In the genomic region with DNA sequence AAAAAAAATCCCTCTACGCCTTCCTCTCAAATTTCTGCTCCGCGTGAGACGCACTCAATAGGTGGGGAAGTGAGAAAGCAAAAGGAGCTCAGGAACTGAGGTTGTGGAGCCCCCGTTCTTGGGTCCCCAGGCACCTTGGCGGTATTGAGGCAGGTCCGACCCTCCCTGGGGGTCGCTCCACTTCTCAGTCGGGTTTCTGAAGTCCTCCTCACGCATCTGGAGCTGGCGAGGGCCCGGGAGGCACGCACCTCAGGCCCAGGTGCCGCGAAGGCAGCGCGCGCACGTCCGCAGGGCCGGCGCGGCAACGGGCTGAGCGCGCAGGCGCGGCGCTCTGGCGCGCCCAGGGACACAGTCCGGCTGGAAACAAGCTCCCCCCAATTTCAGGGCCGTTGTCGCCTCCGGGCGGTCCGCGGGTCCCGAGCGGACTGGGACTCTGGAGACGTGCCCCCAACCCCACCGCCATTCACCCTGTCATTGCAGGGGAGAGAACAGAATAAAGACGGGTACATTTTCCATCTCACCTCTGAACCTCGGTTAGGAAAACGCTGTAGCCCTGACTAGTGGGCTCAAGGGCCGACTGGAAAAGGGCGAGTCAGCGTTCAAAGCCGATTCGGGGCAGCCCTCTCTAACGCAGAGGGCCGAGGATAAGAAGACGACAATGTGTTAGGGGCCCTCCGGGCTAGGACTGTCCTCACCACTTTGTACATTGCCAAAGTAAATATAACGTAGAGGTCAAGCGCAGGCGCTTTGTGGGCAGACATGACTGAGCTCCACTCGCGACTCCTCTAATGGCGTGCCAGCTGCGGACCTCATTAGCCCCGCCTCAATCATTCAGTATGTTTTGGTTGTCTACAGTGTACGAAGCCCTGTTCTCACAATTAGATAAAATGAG, we compare ENCODE assay signal across 1 cellular context.
TF ChIP-seq lines count a peak whose summit lies in the region.

A gene with protein sequence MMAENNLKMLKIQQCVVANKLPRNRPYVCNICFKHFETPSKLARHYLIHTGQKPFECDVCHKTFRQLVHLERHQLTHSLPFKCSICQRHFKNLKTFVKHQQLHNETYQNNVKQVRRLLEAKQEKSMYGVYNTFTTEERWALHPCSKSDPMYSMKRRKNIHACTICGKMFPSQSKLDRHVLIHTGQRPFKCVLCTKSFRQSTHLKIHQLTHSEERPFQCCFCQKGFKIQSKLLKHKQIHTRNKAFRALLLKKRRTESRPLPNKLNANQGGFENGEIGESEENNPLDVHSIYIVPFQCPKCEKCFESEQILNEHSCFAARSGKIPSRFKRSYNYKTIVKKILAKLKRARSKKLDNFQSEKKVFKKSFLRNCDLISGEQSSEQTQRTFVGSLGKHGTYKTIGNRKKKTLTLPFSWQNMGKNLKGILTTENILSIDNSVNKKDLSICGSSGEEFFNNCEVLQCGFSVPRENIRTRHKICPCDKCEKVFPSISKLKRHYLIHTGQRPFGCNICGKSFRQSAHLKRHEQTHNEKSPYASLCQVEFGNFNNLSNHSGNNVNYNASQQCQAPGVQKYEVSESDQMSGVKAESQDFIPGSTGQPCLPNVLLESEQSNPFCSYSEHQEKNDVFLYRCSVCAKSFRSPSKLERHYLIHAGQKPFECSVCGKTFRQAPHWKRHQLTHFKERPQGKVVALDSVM (minus strand): TSS at position 306 of the 892 bp plus-strand sequence. CDS start 4,853 bp downstream, outside the sequence.

TF ChIP-seq in HepG2, 621 proteins besides CTCF, POLR2A, EP300 and RAD21 (continued from another document and continues in another):
- TF ChIP-seq ELF1 (CRISPR knock-in tag; IDR thresholded peaks at IDR 0.05), result no peak
- TF ChIP-seq, protein P1, sequence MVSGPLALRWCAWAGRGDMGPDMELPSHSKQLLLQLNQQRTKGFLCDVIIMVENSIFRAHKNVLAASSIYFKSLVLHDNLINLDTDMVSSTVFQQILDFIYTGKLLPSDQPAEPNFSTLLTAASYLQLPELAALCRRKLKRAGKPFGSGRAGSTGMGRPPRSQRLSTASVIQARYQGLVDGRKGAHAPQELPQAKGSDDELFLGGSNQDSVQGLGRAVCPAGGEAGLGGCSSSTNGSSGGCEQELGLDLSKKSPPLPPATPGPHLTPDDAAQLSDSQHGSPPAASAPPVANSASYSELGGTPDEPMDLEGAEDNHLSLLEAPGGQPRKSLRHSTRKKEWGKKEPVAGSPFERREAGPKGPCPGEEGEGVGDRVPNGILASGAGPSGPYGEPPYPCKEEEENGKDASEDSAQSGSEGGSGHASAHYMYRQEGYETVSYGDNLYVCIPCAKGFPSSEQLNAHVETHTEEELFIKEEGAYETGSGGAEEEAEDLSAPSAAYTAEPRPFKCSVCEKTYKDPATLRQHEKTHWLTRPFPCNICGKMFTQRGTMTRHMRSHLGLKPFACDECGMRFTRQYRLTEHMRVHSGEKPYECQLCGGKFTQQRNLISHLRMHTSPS (CRISPR knock-in tag; IDR thresholded peaks at IDR 0.05; ENCODE audit: low read depth), result no peak
- no peak; the same call in 1 of the 2 replicates for TF ChIP-seq ZNF562 (CRISPR knock-in tag; IDR thresholded peaks at IDR 0.05; ENCODE audit: borderline replicate concordance)
- TF ChIP-seq HNF4A (CRISPR knock-in tag; IDR thresholded peaks at IDR 0.05), result no peak
- no peak for TF ChIP-seq ZFYVE20 (CRISPR knock-in tag; IDR thresholded peaks at IDR 0.05; ENCODE audit: borderline replicate concordance, low read depth)
- TF ChIP-seq, protein P2, sequence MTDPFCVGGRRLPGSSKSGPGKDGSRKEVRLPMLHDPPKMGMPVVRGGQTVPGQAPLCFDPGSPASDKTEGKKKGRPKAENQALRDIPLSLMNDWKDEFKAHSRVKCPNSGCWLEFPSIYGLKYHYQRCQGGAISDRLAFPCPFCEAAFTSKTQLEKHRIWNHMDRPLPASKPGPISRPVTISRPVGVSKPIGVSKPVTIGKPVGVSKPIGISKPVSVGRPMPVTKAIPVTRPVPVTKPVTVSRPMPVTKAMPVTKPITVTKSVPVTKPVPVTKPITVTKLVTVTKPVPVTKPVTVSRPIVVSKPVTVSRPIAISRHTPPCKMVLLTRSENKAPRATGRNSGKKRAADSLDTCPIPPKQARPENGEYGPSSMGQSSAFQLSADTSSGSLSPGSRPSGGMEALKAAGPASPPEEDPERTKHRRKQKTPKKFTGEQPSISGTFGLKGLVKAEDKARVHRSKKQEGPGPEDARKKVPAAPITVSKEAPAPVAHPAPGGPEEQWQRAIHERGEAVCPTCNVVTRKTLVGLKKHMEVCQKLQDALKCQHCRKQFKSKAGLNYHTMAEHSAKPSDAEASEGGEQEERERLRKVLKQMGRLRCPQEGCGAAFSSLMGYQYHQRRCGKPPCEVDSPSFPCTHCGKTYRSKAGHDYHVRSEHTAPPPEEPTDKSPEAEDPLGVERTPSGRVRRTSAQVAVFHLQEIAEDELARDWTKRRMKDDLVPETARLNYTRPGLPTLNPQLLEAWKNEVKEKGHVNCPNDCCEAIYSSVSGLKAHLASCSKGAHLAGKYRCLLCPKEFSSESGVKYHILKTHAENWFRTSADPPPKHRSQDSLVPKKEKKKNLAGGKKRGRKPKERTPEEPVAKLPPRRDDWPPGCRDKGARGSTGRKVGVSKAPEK (CRISPR knock-in tag; IDR thresholded peaks at IDR 0.05; ENCODE audit: borderline replicate concordance), result no peak
- TF ChIP-seq PAX8 (CRISPR knock-in tag; IDR thresholded peaks at IDR 0.05; ENCODE audit: borderline replicate concordance), result no peak
- TF ChIP-seq, protein P3, sequence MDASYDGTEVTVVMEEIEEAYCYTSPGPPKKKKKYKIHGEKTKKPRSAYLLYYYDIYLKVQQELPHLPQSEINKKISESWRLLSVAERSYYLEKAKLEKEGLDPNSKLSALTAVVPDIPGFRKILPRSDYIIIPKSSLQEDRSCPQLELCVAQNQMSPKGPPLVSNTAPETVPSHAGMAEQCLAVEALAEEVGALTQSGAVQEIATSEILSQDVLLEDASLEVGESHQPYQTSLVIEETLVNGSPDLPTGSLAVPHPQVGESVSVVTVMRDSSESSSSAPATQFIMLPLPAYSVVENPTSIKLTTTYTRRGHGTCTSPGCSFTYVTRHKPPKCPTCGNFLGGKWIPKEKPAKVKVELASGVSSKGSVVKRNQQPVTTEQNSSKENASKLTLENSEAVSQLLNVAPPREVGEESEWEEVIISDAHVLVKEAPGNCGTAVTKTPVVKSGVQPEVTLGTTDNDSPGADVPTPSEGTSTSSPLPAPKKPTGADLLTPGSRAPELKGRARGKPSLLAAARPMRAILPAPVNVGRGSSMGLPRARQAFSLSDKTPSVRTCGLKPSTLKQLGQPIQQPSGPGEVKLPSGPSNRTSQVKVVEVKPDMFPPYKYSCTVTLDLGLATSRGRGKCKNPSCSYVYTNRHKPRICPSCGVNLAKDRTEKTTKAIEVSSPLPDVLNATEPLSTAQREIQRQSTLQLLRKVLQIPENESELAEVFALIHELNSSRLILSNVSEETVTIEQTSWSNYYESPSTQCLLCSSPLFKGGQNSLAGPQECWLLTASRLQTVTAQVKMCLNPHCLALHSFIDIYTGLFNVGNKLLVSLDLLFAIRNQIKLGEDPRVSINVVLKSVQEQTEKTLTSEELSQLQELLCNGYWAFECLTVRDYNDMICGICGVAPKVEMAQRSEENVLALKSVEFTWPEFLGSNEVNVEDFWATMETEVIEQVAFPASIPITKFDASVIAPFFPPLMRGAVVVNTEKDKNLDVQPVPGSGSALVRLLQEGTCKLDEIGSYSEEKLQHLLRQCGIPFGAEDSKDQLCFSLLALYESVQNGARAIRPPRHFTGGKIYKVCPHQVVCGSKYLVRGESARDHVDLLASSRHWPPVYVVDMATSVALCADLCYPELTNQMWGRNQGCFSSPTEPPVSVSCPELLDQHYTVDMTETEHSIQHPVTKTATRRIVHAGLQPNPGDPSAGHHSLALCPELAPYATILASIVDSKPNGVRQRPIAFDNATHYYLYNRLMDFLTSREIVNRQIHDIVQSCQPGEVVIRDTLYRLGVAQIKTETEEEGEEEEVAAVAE (CRISPR knock-in tag; IDR thresholded peaks at IDR 0.05; ENCODE audit: borderline replicate concordance), result no peak
- no peak; the same call in 1 of the 2 replicates for TF ChIP-seq ZNF558 (CRISPR knock-in tag; IDR thresholded peaks at IDR 0.05; ENCODE audit: borderline replicate concordance)
- peak; percentile 89 for TF ChIP-seq TARDBP (CRISPR knock-in tag; IDR thresholded peaks at IDR 0.05)
- TF ChIP-seq GFI1 (CRISPR knock-in tag; IDR thresholded peaks at IDR 0.05; ENCODE audit: borderline replicate concordance), result peak; percentile 65; the same call in 1 of the 2 replicates
- no peak; the same call in 1 of the 2 replicates for TF ChIP-seq ZSCAN31 (CRISPR knock-in tag; IDR thresholded peaks at IDR 0.05; ENCODE audit: low read depth)
- TF ChIP-seq ZNF761 (CRISPR knock-in tag; conservative IDR thresholded peaks at IDR 0.05), result peak; percentile 85; the same call in 1 of the 2 replicates
- TF ChIP-seq HNRNPH1 (optimal IDR thresholded peaks at IDR 0.05; ENCODE audit: low read depth, low read length), result no peak
- TF ChIP-seq ZC3H4 (CRISPR knock-in tag; IDR thresholded peaks at IDR 0.05; ENCODE audit: borderline replicate concordance), result no peak; the same call in none of the 2 replicates
- TF ChIP-seq ZNF317 (CRISPR knock-in tag; IDR thresholded peaks at IDR 0.05), result peak; percentile 66; the same call in 1 of the 2 replicates
- peak; percentile 71 for TF ChIP-seq SRY (CRISPR knock-in tag; IDR thresholded peaks at IDR 0.05)
- TF ChIP-seq, protein P4, sequence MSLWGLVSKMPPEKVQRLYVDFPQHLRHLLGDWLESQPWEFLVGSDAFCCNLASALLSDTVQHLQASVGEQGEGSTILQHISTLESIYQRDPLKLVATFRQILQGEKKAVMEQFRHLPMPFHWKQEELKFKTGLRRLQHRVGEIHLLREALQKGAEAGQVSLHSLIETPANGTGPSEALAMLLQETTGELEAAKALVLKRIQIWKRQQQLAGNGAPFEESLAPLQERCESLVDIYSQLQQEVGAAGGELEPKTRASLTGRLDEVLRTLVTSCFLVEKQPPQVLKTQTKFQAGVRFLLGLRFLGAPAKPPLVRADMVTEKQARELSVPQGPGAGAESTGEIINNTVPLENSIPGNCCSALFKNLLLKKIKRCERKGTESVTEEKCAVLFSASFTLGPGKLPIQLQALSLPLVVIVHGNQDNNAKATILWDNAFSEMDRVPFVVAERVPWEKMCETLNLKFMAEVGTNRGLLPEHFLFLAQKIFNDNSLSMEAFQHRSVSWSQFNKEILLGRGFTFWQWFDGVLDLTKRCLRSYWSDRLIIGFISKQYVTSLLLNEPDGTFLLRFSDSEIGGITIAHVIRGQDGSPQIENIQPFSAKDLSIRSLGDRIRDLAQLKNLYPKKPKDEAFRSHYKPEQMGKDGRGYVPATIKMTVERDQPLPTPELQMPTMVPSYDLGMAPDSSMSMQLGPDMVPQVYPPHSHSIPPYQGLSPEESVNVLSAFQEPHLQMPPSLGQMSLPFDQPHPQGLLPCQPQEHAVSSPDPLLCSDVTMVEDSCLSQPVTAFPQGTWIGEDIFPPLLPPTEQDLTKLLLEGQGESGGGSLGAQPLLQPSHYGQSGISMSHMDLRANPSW (CRISPR knock-in tag; IDR thresholded peaks at IDR 0.05; ENCODE audit: borderline replicate concordance), result no peak; the same call in 1 of the 2 replicates
- TF ChIP-seq ZNF20 (CRISPR knock-in tag; IDR thresholded peaks at IDR 0.05), result peak; percentile 67; the same call in 1 of the 2 replicates
- peak; percentile 82 for TF ChIP-seq SIN3B (IDR thresholded peaks at IDR 0.05; ENCODE audit: low read length)
- TF ChIP-seq U2AF1 (optimal IDR thresholded peaks at IDR 0.05; ENCODE audit: low read depth, low read length), result no peak
- TF ChIP-seq, protein P5, sequence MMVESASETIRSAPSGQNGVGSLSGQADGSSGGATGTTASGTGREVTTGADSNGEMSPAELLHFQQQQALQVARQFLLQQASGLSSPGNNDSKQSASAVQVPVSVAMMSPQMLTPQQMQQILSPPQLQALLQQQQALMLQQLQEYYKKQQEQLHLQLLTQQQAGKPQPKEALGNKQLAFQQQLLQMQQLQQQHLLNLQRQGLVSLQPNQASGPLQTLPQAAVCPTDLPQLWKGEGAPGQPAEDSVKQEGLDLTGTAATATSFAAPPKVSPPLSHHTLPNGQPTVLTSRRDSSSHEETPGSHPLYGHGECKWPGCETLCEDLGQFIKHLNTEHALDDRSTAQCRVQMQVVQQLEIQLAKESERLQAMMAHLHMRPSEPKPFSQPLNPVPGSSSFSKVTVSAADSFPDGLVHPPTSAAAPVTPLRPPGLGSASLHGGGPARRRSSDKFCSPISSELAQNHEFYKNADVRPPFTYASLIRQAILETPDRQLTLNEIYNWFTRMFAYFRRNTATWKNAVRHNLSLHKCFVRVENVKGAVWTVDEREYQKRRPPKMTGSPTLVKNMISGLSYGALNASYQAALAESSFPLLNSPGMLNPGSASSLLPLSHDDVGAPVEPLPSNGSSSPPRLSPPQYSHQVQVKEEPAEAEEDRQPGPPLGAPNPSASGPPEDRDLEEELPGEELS (CRISPR knock-in tag; IDR thresholded peaks at IDR 0.05), result no peak
- no peak for TF ChIP-seq ZNF3 (CRISPR knock-in tag; IDR thresholded peaks at IDR 0.05)
- peak; percentile 2 for TF ChIP-seq ZNF781 (CRISPR knock-in tag; IDR thresholded peaks at IDR 0.05; ENCODE audit: borderline replicate concordance, not compliant biosample characterization)
- TF ChIP-seq ZNF44 (CRISPR knock-in tag; IDR thresholded peaks at IDR 0.05), result no peak
- no peak for TF ChIP-seq ZNF549 (CRISPR knock-in tag; IDR thresholded peaks at IDR 0.05)
- no peak for TF ChIP-seq KDM1A (CRISPR knock-in tag; IDR thresholded peaks at IDR 0.05)
- no peak for TF ChIP-seq GTF3A (CRISPR knock-in tag; conservative IDR thresholded peaks at IDR 0.05)
- TF ChIP-seq ZNF235 (CRISPR knock-in tag; IDR thresholded peaks at IDR 0.05; ENCODE audit: borderline replicate concordance), result no peak
- TF ChIP-seq, protein P6, sequence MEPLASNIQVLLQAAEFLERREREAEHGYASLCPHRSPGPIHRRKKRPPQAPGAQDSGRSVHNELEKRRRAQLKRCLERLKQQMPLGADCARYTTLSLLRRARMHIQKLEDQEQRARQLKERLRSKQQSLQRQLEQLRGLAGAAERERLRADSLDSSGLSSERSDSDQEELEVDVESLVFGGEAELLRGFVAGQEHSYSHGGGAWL (CRISPR knock-in tag; IDR thresholded peaks at IDR 0.05), result peak; percentile 53; the same call in 1 of the 2 replicates
- no peak for TF ChIP-seq STAG1 (CRISPR knock-in tag; IDR thresholded peaks at IDR 0.05)
- no peak for TF ChIP-seq ZBTB38 (CRISPR knock-in tag; IDR thresholded peaks at IDR 0.05)
- TF ChIP-seq PCBP1 (IDR thresholded peaks at IDR 0.05; ENCODE audit: borderline replicate concordance, low read depth, low read length), result no peak
